Comparison of ENCODE assay signal across 19 cellular contexts in genomic region chr3:16192176-16192811, GRCh38.
"Had no signal": no experiment of that assay in that cellular context is flagged by ENCODE, and none has a peak within 500 bp of the region (broad histone marks: within the 10 kb centered on the region; RNA-seq: fewer than 3 reads in every experiment).

No MANE protein-coding gene starts in this region.

- H3K4me3 ChIP-seq: MG63, SJSA1, SK-N-MC had no signal

- H3K27me3 ChIP-seq: MG63, SJSA1 had no signal

- H3K9me3 ChIP-seq: MG63, SJSA1 had no signal

- H3K36me3 ChIP-seq: MG63, SJSA1 had no signal

- DNase-seq: KBM-7, MG63, NCI-H1092, NCI-H1436, NCI-H187, NCI-H2029, NCI-H2081 treated with DMSO at 0.1 percent for 48 hours, NCI-H2171, NCI-H226, NCI-H446, NCI-H510A, NCI-H524 treated with DMSO at 0.1 percent for 48 hours, NCI-H69, NCI-H774, Right ventricle myocardium superior, RPMI8226, SIG-M5 had no signal

- H3K4me1 ChIP-seq: SJSA1 had no signal
